In genomic region chr22:42263944-42264343, GRCh38 we compare ENCODE assay signal across 25 cellular contexts.
"Had no signal": no experiment of that assay in that cellular context is flagged by ENCODE, and none has a peak within 500 bp of the region (broad histone marks: within the 10 kb centered on the region; RNA-seq: fewer than 3 reads in every experiment).

No MANE protein-coding gene starts in this region.

- H3K9me3 Mint-ChIP-seq: activated naive CD4-positive, alpha-beta T cell treated with anti-CD3 and anti-CD28 coated beads, Interleukin-2, amount 10 ng/mL, durations not matched to agents 7 days and 5 days; activated naive CD8-positive, alpha-beta T cell treated with anti-CD3 and anti-CD28 coated beads, Interleukin-2, amount 50 U/mL, for 24 hours; central memory CD8-positive, alpha-beta T cell; natural killer cell; T-helper 1 cell treated with Interleukin-12 subunit alpha and Interleukin-12 subunit beta and Interleukin-4 antibody, amounts not matched to agents 30 μg/mL and 1 μg/mL, for 36 hours had no signal

- H3K4me3 Mint-ChIP-seq: activated CD4-positive, alpha-beta T cell treated with anti-CD3 and anti-CD28 coated beads for 36 hours; activated naive CD4-positive, alpha-beta T cell treated with anti-CD3 and anti-CD28 coated beads, Interleukin-2, amount 10 ng/mL, durations not matched to agents 7 days and 5 days; activated naive CD8-positive, alpha-beta T cell treated with anti-CD3 and anti-CD28 coated beads, Interleukin-2, amount 50 U/mL, for 24 hours; central memory CD8-positive, alpha-beta T cell; natural killer cell; T-helper 1 cell treated with Interleukin-12 subunit alpha and Interleukin-12 subunit beta and Interleukin-4 antibody, amounts not matched to agents 30 μg/mL and 1 μg/mL, for 36 hours had no signal

- H3K27me3 Mint-ChIP-seq: activated CD4-positive, alpha-beta T cell treated with anti-CD3 and anti-CD28 coated beads for 36 hours; activated naive CD4-positive, alpha-beta T cell treated with anti-CD3 and anti-CD28 coated beads, Interleukin-2, amount 10 ng/mL, durations not matched to agents 7 days and 5 days; activated naive CD8-positive, alpha-beta T cell treated with anti-CD3 and anti-CD28 coated beads, Interleukin-2, amount 50 U/mL, for 24 hours; central memory CD8-positive, alpha-beta T cell had no signal

- H3K36me3 ChIP-seq: heart right ventricle, transverse colon had no signal

- ATAC-seq: activated CD4-positive, alpha-beta T cell treated with anti-CD3 and anti-CD28 coated beads for 36 hours; activated naive CD8-positive, alpha-beta T cell treated with anti-CD3 and anti-CD28 coated beads, Interleukin-2, amount 50 U/mL, for 24 hours; heart right ventricle; natural killer cell; right cardiac atrium had no signal

- FAIRE-seq: colon, urothelium cell line had no signal

- H3K27ac Mint-ChIP-seq: activated naive CD4-positive, alpha-beta T cell treated with anti-CD3 and anti-CD28 coated beads, Interleukin-2, amount 10 ng/mL, durations not matched to agents 7 days and 5 days; activated naive CD8-positive, alpha-beta T cell treated with anti-CD3 and anti-CD28 coated beads, Interleukin-2, amount 50 U/mL, for 24 hours; T-helper 1 cell treated with Interleukin-12 subunit alpha and Interleukin-12 subunit beta and Interleukin-4 antibody, amounts not matched to agents 30 μg/mL and 1 μg/mL, for 36 hours had no signal

- H3K9me3 ChIP-seq: esophagus squamous epithelium, heart right ventricle, spleen, transverse colon had no signal

- H3K36me3 Mint-ChIP-seq: natural killer cell had no signal

- H3K27ac ChIP-seq: esophagus squamous epithelium, heart right ventricle, spleen, transverse colon had no signal

- H3K27me3 ChIP-seq: esophagus squamous epithelium, heart right ventricle, spleen, transverse colon had no signal

- DNase-seq: activated CD4-positive, alpha-beta T cell treated with anti-CD3 and anti-CD28 coated beads for 36 hours; activated CD4-positive, alpha-beta T cell treated with anti-CD3 and anti-CD28 coated beads, Interleukin-2, amount 50 U/mL, for 4 hours; activated CD4-positive, CD25-positive, alpha-beta regulatory T cell; activated gamma-delta T cell; activated naive CD4-positive, alpha-beta T cell treated with anti-CD3 and anti-CD28 coated beads, Interleukin-2, amount 10 ng/mL, durations not matched to agents 7 days and 5 days; activated naive CD8-positive, alpha-beta T cell treated with anti-CD3 and anti-CD28 coated beads, Interleukin-2, amount 50 U/mL, for 24 hours; activated T-cell treated with anti-CD3 and anti-CD28 coated beads for 4 hours; amygdala; dermis blood vessel endothelial cell; effector CD4-positive, alpha-beta T cell; esophagus squamous epithelium; foreskin melanocyte; heart right ventricle; mesenchymal stem cell; natural killer cell; posterior cingulate gyrus; right cardiac atrium; spleen; stimulated activated naive CD4-positive, alpha-beta T cell treated with Interleukin-2 at 50 U/mL for 16 hours; T1000; transverse colon had no signal

- H3K4me3 ChIP-seq: esophagus squamous epithelium, heart right ventricle, spleen, transverse colon had no signal
